ENCODE assay signal across 8 cellular contexts in genomic region chr14:39240769-39241168, GRCh38.
"Had no signal": no experiment of that assay in that cellular context is flagged by ENCODE, and none has a peak within 500 bp of the region (broad histone marks: within the 10 kb centered on the region; RNA-seq: fewer than 3 reads in every experiment).

No MANE protein-coding gene starts in this region.

- H3K4me3 ChIP-seq: GM12878 had no signal

- ATAC-seq: GM12878 had no signal

- DNase-seq: GDM1, GF-D8 had no signal

- FAIRE-seq: G401.6, GM12878, GM12891, GM12892, GM18507, GM19239 had no signal
